ENCODE assay signal across 8 cellular contexts in the genomic region with DNA sequence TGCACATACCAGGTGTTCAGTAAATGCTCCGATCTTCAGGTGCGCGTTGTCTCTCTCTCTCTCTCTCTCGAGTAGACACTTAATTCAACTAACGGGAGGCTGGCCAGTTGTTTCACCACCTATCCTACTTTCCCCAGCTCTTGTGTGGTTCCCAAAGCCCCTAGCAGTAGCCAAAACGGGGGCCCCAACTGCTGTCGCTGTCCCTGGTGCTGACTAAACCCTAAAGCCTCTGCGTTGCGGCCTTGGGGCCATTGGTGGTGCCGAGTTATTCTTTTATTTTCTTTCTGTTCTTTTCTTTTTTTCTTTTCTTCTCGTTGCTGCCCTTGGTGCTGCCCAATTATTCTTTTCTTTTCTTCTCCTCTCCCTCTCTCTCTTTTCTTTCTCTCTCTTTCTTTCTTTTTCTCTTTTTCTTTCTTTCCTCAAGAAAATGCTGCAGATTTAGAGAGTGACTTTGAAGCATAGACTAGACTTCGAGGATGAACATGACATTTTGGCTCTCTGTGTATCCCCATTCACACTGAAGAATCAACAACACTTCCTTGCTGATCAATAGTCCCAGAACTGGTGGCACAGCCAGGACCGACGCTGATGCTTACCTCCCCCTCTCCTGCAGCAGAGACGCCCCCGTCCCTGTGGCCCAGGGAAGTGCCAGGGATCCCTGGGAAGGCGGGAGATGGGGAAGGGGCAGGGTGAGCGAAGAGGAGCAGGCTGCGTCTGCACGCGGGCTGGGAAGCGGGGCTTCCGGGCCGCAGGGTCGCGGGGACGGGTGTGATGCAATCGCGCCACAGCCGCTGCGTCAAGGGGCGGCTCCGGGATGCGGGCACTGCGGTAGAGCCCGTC. TPM values are rescaled to one million over a fixed set of nuclear protein-coding genes. Genes with fewer than 3 reads are reported as not detected.
DNase-seq lines count a peak whose midpoint lies in the region; ATAC-seq and TF ChIP-seq lines count a peak whose summit lies in the region.

Gene FBLL1 (plus strand): TSS at position 785 of the 840 bp plus-strand sequence. CDS start 200 bp downstream, outside the sequence.

- intact Hi-C loops in uterus (cut with DNase I; ENCODE audit: low total_unique reads): no loop called here

- no peak within 1 kb of the TSS for H3K27ac ChIP-seq in uterus

- H3K4me3 ChIP-seq in AG04449 (ENCODE audit: low read depth, low read length) (peak within 1 kb of the TSS; percentile 52), HFF-Myc (replicated peaks; ENCODE audit: low read depth, low read length) (no peak within 1 kb of the TSS; the same call in 1 of the 2 replicates), neuron (ENCODE audit: low read length) (peak within 1 kb of the TSS; percentile 43), uterus (peak within 1 kb of the TSS in 1 of 2 donors; percentile 28)

- H3K36me3 ChIP-seq in neuron (ENCODE audit: insufficient read depth, low read length) (no peaks in the 10 kb centered on the region), uterus (no peaks in the 10 kb centered on the region)

- peak within 1 kb of the TSS; percentile 21 for H2AFZ ChIP-seq in neuron (ENCODE audit: low read depth, low read length)

- CTCF ChIA-PET in AG04449 (lab: Yijun Ruan, JAX): no interaction called here

- DNase-seq in AG04449 (ENCODE audit: low read depth, low spot score): no peak
- peak; percentile 15 for DNase-seq in HFF-Myc (ENCODE audit: extremely low read depth, low read depth)
- peak; percentile 9 for DNase-seq in activated CD4-positive, alpha-beta T cell treated with anti-CD3 and anti-CD28 coated beads, Interleukin-2, amount 50 U/mL, for 1 hour
- no peak for DNase-seq in NAMALWA (ENCODE audit: low spot score)
- no peak for DNase-seq in uterus

- H3K4me1 ChIP-seq in neuron (ENCODE audit: insufficient read depth, low read length): peaks cover 2% of the 10 kb centered on the region
- no peaks in the 10 kb centered on the region for H3K4me1 ChIP-seq in uterus

- TF ChIP-seq POLR2A in uterus (IDR thresholded peaks at IDR 0.05): no peak

- TF ChIP-seq CTCF in AG04449 (IDR thresholded peaks at IDR 0.05; ENCODE audit: insufficient read depth, low read length, missing control alignments) (no peak), HFF-Myc (IDR thresholded peaks at IDR 0.05; ENCODE audit: low read depth, low read length, missing control alignments) (no peak), uterus (IDR thresholded peaks at IDR 0.05) (no peak)

- POLR2A ChIA-PET in AG04449 (lab: Yijun Ruan, JAX): no interaction called here

- H3K27me3 ChIP-seq in neuron (ENCODE audit: insufficient read depth, low read length) (no peaks in the 10 kb centered on the region), uterus (peaks cover 0 to 6% of the 10 kb centered on the region in 2 donors)

- ATAC-seq in esophagus mucosa (peak; percentile 24), HG02610 (IDR thresholded peaks at IDR 0.05; ENCODE audit: unreplicated experiment) (no peak)

- H3K9me3 ChIP-seq in neuron (ENCODE audit: low read length): peaks cover 4% of the 10 kb centered on the region
- H3K9me3 ChIP-seq in uterus: no peaks in the 10 kb centered on the region

RNA-seq across cellular contexts. Expression of gene FBLL1, which starts in this region (rescaled TPM):
- not detected for total RNA-seq in esophagus mucosa
- total RNA-seq in uterus: under 1 TPM in 1 of 4 donors, not detected in 3; 0.83 TPM

Comparison
In these comparisons a context has a peak if more than half of its experiments do, and no peak if none do; other contexts are left out.
1. Peak in ATAC-seq in esophagus mucosa; RNA of the gene not detected or under 1 TPM.
2. DNase-seq: peak in HFF-Myc (single experiment) and activated CD4-positive, alpha-beta T cell treated with anti-CD3 and anti-CD28 coated beads, Interleukin-2, amount 50 U/mL, for 1 hour (single experiment); none in AG04449 (single experiment), NAMALWA (single experiment) and uterus (0 of 2).